ENCODE assay signal across 25 cellular contexts in the genomic region with DNA sequence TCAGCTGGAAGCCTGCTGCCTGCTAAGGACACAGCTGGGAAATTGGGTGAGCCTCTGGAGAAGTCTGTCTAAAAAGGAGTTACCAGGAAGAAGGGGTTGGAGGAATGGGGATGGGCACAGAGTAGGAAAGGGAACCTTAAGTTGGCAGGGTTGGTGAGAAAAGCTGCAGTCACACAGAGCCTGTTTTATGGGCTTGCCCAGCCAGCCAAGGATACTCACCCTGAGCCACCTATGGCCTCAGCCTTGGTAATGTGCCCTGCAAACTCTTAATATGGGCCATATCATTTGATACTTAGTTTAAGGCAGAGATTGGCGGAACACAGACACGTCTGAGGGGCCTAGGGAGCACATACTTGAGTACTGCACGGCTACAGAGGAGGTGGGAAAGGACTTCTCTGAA.
A peak's percentile ranks its signal among the peaks of the same experiment; 100 is the strongest.
DNase-seq lines count a peak whose midpoint lies in the region; ATAC-seq, FAIRE-seq and TF ChIP-seq lines count a peak whose summit lies in the region.
"Had no signal": no experiment of that assay in that cellular context is flagged by ENCODE, and none has a peak within 500 bp of the region (broad histone marks: within the 10 kb centered on the region; RNA-seq: fewer than 3 reads in every experiment).

No MANE protein-coding gene starts in this region.

- peaks cover 44% of the 10 kb centered on the region for H3K36me3 Mint-ChIP-seq in Caco-2 (ENCODE audit: insufficient read depth, unreplicated experiment)
- H3K36me3 Mint-ChIP-seq: CD8-positive, alpha-beta T cell had no signal

- CTCF ChIA-PET in Caco-2 (lab: Charles Lee), result no interaction called here

- no peak overlapping the region for H3K4me3 Mint-ChIP-seq in Caco-2 (ENCODE audit: unreplicated experiment)
- H3K4me3 Mint-ChIP-seq: B cell; CD4-positive, alpha-beta T cell; CD8-positive, alpha-beta T cell had no signal

- no TSS peak for BruUV-seq in Caco-2 (replicated peaks; lab: Mats Ljungman, UMichigan)

- H3K36me3 ChIP-seq in Caco-2 (ENCODE audit: control insufficient read depth, insufficient read depth, low read length), result no peaks in the 10 kb centered on the region; the same call in 1 of the 2 replicates
- H3K36me3 ChIP-seq in psoas muscle (ENCODE audit: insufficient read depth in 1 of 2, low read depth in 1 of 2), result no peaks in the 10 kb centered on the region
- no peaks in the 10 kb centered on the region for H3K36me3 ChIP-seq in small intestine (ENCODE audit: control insufficient read depth in 2 of 2, insufficient read depth in 2 of 2, low read length in 2 of 2)
- H3K36me3 ChIP-seq: BLaER1 treated with 17β-estradiol and CSF1 and Interleukin-3, amounts not matched to agents 10 nM and 100 nM had no signal

- H3K27me3 Mint-ChIP-seq in Caco-2 (ENCODE audit: insufficient read depth, unreplicated experiment), result no peaks in the 10 kb centered on the region
- H3K27me3 Mint-ChIP-seq: B cell; CD4-positive, alpha-beta T cell had no signal

- H3K27me3 ChIP-seq in Caco-2 (replicated peaks; ENCODE audit: control insufficient read depth, insufficient read depth, low read length) (no peaks in the 10 kb centered on the region), psoas muscle (ENCODE audit: insufficient read depth in 3 of 3, low read length in 2 of 3) (no peaks in the 10 kb centered on the region), small intestine (ENCODE audit: control insufficient read depth in 2 of 2, insufficient read depth in 2 of 2, low read length in 2 of 2) (no peaks in the 10 kb centered on the region)
- H3K27me3 ChIP-seq: BLaER1 treated with 17β-estradiol and CSF1 and Interleukin-3, amounts not matched to agents 10 nM and 100 nM had no signal

- TF ChIP-seq CTCF in Caco-2 (IDR thresholded peaks at IDR 0.05; ENCODE audit: insufficient read depth in 1 of 2, low read depth in 1 of 2, low read length in 1 of 2, severe bottlenecking in 1 of 2, unreplicated experiment in 1 of 2) (no peak), LNCaP clone FGC (IDR thresholded peaks at IDR 0.05; ENCODE audit: control insufficient read depth, extremely low read depth, insufficient read depth) (no peak), psoas muscle (IDR thresholded peaks at IDR 0.05) (no peak)

- H3K9me3 ChIP-seq in Caco-2, result no peaks in the 10 kb centered on the region
- H3K9me3 ChIP-seq in psoas muscle, result no peaks in the 10 kb centered on the region
- H3K9me3 ChIP-seq in small intestine (ENCODE audit: control insufficient read depth, low read depth), result no peaks in the 10 kb centered on the region
- H3K9me3 ChIP-seq: A549; BLaER1 treated with 17β-estradiol and CSF1 and Interleukin-3, amounts not matched to agents 10 nM and 100 nM had no signal

- POLR2A ChIA-PET in Caco-2 (lab: Charles Lee), result no interaction called here

- intact Hi-C loops in Caco-2 (cut with micrococcal nuclease; ENCODE audit: unreplicated experiment) (no loop called here), psoas muscle (cut with DNase I) (no loop called here)

- H3K27ac ChIP-seq in psoas muscle (no peak overlapping the region), small intestine (ENCODE audit: low read depth in 1 of 2, low read length in 1 of 2) (no peak overlapping the region)
- H3K27ac ChIP-seq: 22Rv1; A549; BLaER1 treated with 17β-estradiol and CSF1 and Interleukin-3, amounts not matched to agents 10 nM and 100 nM; C4-2B had no signal

- H3K27ac Mint-ChIP-seq in Caco-2 (ENCODE audit: unreplicated experiment), result peak overlapping the region; percentile 45
- H3K27ac Mint-ChIP-seq: B cell; CD4-positive, alpha-beta T cell; CD8-positive, alpha-beta T cell had no signal

- H3K4me1 ChIP-seq in Caco-2 (no peaks in the 10 kb centered on the region), psoas muscle (no peaks in the 10 kb centered on the region), small intestine (ENCODE audit: control insufficient read depth in 2 of 2, insufficient read depth in 1 of 2, low read depth in 1 of 2, low read length in 1 of 2) (no peaks in the 10 kb centered on the region)
- H3K4me1 ChIP-seq: A549; BLaER1 treated with 17β-estradiol and CSF1 and Interleukin-3, amounts not matched to agents 10 nM and 100 nM had no signal

- FAIRE-seq in urothelium cell line (lab: Jason Lieb, UNC), result peak; percentile 42
- no peak for FAIRE-seq in small intestine (lab: Jason Lieb, UNC)
- FAIRE-seq: A549, GM12878, GM12892, GM18507 had no signal

- no peaks in the 10 kb centered on the region for H3K9me3 Mint-ChIP-seq in Caco-2 (ENCODE audit: unreplicated experiment)
- H3K9me3 Mint-ChIP-seq: CD4-positive, alpha-beta T cell; CD8-positive, alpha-beta T cell had no signal

- no peak overlapping the region for H3K4me3 ChIP-seq in Caco-2 (ENCODE audit: low read depth, low read length)
- no peak overlapping the region for H3K4me3 ChIP-seq in LNCaP clone FGC (ENCODE audit: low read depth, low read length)
- H3K4me3 ChIP-seq in psoas muscle, result no peak overlapping the region
- H3K4me3 ChIP-seq in small intestine (ENCODE audit: low read depth in 1 of 2, low read length in 2 of 2), result no peak overlapping the region
- H3K4me3 ChIP-seq: A549; BLaER1 treated with 17β-estradiol and CSF1 and Interleukin-3, amounts not matched to agents 10 nM and 100 nM; GM12878 had no signal

- H3K4me1 Mint-ChIP-seq in Caco-2 (ENCODE audit: low read depth, unreplicated experiment), result no peaks in the 10 kb centered on the region
- H3K4me1 Mint-ChIP-seq: B cell had no signal

- peak in 3 of 4 donors; percentile 25 to 74 (median 73) for ATAC-seq in psoas muscle
- ATAC-seq: A549; CD8-positive, alpha-beta T cell; GM12878 had no signal

- DNase-seq in Caco-2 (no peak), LNCaP clone FGC (ENCODE audit: low read depth) (peak; percentile 44), psoas muscle (no peak), urothelium cell line (ENCODE audit: low spot score) (no peak), small intestine (no peak), dermis blood vessel endothelial cell (no peak)
- DNase-seq in stimulated activated CD4-positive, alpha-beta T cell treated with anti-CD3 and anti-CD28 coated beads, Interleukin-15, amount 100 ng/mL, for 24 hours, result no peak
- DNase-seq: AML-193; CD4-positive, alpha-beta T cell; CD8-positive, alpha-beta T cell; DMS 273 treated with DMSO at 0.1 percent for 48 hours; DMS153; DMS53; DMS79; DND-41; EL; GDM1 had no signal

- WGBS in psoas muscle, 3 donors, result 39 to 71% (median 40%) methylated on average over 3 of the region's 3 CpGs
- WGBS in small intestine, 3 donors, result 89 to 94% (median 92%) methylated on average over 3 of the region's 3 CpGs
